ENCODE assay signal across 9 cellular contexts in genomic region chr1:150214099-150214756, GRCh38. TPM values are rescaled to one million over a fixed set of nuclear protein-coding genes. Genes with fewer than 3 reads are reported as not detected.
DNase-seq lines count a peak whose midpoint lies in the region; ATAC-seq and TF ChIP-seq lines count a peak whose summit lies in the region.
"Not testable (repeated sequence)": the region's sequence is repeated elsewhere in the genome, so short reads cannot be mapped to it uniquely, and the experiment has no call there.
"Had no signal": no experiment of that assay in that cellular context is flagged by ENCODE, and none has a peak within 500 bp of the region (broad histone marks: within the 10 kb centered on the region; RNA-seq: fewer than 3 reads in every experiment).

No MANE protein-coding gene starts in this region.

- not testable (repeated sequence) for H3K79me2 ChIP-seq in OCI-LY1 (ENCODE audit: insufficient read depth, low read length)

- H3K36me3 Mint-ChIP-seq in activated T-cell treated with anti-CD3 and anti-CD28 coated beads, Interleukin-2, amount 50 U/mL, for 4 hours (ENCODE audit: insufficient read depth); mesothelial cell of epicardium: not testable (repeated sequence)
- peaks cover 11% of the 10 kb centered on the region for H3K36me3 Mint-ChIP-seq in central memory CD8-positive, alpha-beta T cell (ENCODE audit: insufficient read depth)

- not testable (repeated sequence) for H3F3A ChIP-seq in OCI-LY1 (ENCODE audit: insufficient read depth, low read length)

- peak overlapping the region; percentile 95 for H3K27ac Mint-ChIP-seq in central memory CD8-positive, alpha-beta T cell (ENCODE audit: low read depth)
- H3K27ac Mint-ChIP-seq in mesothelial cell of epicardium = peak overlapping the region; percentile 93

- H2AFZ ChIP-seq in OCI-LY1 (ENCODE audit: low read length) = not testable (repeated sequence)

- not testable (repeated sequence) for DNase-seq in activated T-cell treated with anti-CD3 and anti-CD28 coated beads, Interleukin-2, amount 50 U/mL, for 4 hours; central memory CD8-positive, alpha-beta T cell (ENCODE audit: low spot score in 2 of 2); mesothelial cell of epicardium (ENCODE audit: low spot score in 2 of 2, unreplicated experiment in 2 of 2); sciatic nerve (ENCODE audit: low spot score); upper lobe of right lung
- peak in 1 of 2 donors; percentile 10 for DNase-seq in cardiac muscle cell (ENCODE audit: low read depth in 1 of 2, low spot score in 1 of 2)

- not testable (repeated sequence) for H3K9me3 ChIP-seq in OCI-LY1 (ENCODE audit: low read length); cardiac muscle cell (ENCODE audit: low read depth); upper lobe of right lung

- peaks cover 18% of the 10 kb centered on the region for H3K4me1 Mint-ChIP-seq in activated T-cell treated with anti-CD3 and anti-CD28 coated beads, Interleukin-2, amount 50 U/mL, for 4 hours (ENCODE audit: low read depth)
- H3K4me1 Mint-ChIP-seq in central memory CD8-positive, alpha-beta T cell = not testable (repeated sequence)
- H3K4me1 Mint-ChIP-seq in mesothelial cell of epicardium = peaks cover 11% of the 10 kb centered on the region

- intact Hi-C loops in sciatic nerve (cut with DNase I); upper lobe of right lung (cut with DNase I): not testable (repeated sequence)

- not testable (repeated sequence) for H3K9me2 ChIP-seq in OCI-LY1 (ENCODE audit: low read depth, low read length)

- H3K27me3 Mint-ChIP-seq in activated T-cell treated with anti-CD3 and anti-CD28 coated beads, Interleukin-2, amount 50 U/mL, for 4 hours (ENCODE audit: low read depth); central memory CD8-positive, alpha-beta T cell; mesothelial cell of epicardium (ENCODE audit: low read depth): not testable (repeated sequence)

- not testable (repeated sequence) for H3K27me3 ChIP-seq in OCI-LY1 (ENCODE audit: insufficient read depth, low read length); cardiac muscle cell; upper lobe of right lung

- H3K36me3 ChIP-seq in OCI-LY1 (ENCODE audit: insufficient read depth, low read length); cardiac muscle cell; upper lobe of right lung: not testable (repeated sequence)

- H3K9me3 Mint-ChIP-seq in activated T-cell treated with anti-CD3 and anti-CD28 coated beads, Interleukin-2, amount 50 U/mL, for 4 hours; central memory CD8-positive, alpha-beta T cell; mesothelial cell of epicardium: not testable (repeated sequence)

- H3K4me3 ChIP-seq in GM08714 (ENCODE audit: low read length) = peak overlapping the region; percentile 53
- H3K4me3 ChIP-seq in OCI-LY1 (ENCODE audit: low read depth, low read length, poor library complexity, severe bottlenecking) = peak overlapping the region; percentile 52
- H3K4me3 ChIP-seq in cardiac muscle cell = peak overlapping the region; percentile 25
- peak overlapping the region; percentile 52 for H3K4me3 ChIP-seq in upper lobe of right lung

- peak overlapping the region; percentile 52 for H3K9ac ChIP-seq in OCI-LY1 (ENCODE audit: low read length)

- H3K27ac ChIP-seq in OCI-LY1 (ENCODE audit: low read depth, low read length, poor library complexity, severe bottlenecking) (peak overlapping the region; percentile 42), cardiac muscle cell (peak overlapping the region; percentile 82), upper lobe of right lung (peak overlapping the region; percentile 87)

- peaks cover 13% of the 10 kb centered on the region for H3K4me1 ChIP-seq in OCI-LY1 (ENCODE audit: insufficient read depth, low read length, severe bottlenecking)
- H3K4me1 ChIP-seq in cardiac muscle cell (ENCODE audit: low read depth); upper lobe of right lung: not testable (repeated sequence)

- peak overlapping the region; percentile 59 for H3K4me2 ChIP-seq in OCI-LY1 (ENCODE audit: low read length)

- TF ChIP-seq CTCF in OCI-LY1 (IDR thresholded peaks at IDR 0.05; ENCODE audit: low read length); cardiac muscle cell (IDR thresholded peaks at IDR 0.05; ENCODE audit: low read depth, low read length); mesothelial cell of epicardium (IDR thresholded peaks at IDR 0.05; ENCODE audit: unreplicated experiment): not testable (repeated sequence)
- TF ChIP-seq CTCF in upper lobe of right lung (IDR thresholded peaks at IDR 0.05) = peak; percentile 1

- not testable (repeated sequence) for H4K20me1 ChIP-seq in OCI-LY1 (ENCODE audit: insufficient read depth, low read length)

- not testable (repeated sequence) for ATAC-seq in activated T-cell treated with anti-CD3 and anti-CD28 coated beads, Interleukin-2, amount 50 U/mL, for 4 hours; central memory CD8-positive, alpha-beta T cell (replicated peaks; ENCODE audit: extremely low read depth, poor library complexity, severe bottlenecking); upper lobe of right lung
- ATAC-seq in sciatic nerve = peak; percentile 6

- H3K4me3 Mint-ChIP-seq in activated T-cell treated with anti-CD3 and anti-CD28 coated beads, Interleukin-2, amount 50 U/mL, for 4 hours = peak overlapping the region; percentile 90
- H3K4me3 Mint-ChIP-seq in central memory CD8-positive, alpha-beta T cell = peak overlapping the region; percentile 75
- H3K4me3 Mint-ChIP-seq in mesothelial cell of epicardium = peak overlapping the region; percentile 77

RNA-seq across cellular contexts. Expression of gene ANP32E, which starts 21.7 kb away (rescaled TPM):
- total RNA-seq in activated T-cell treated with anti-CD3 and anti-CD28 coated beads, Interleukin-2, amount 50 U/mL, for 4 hours = 100 to 1,000 TPM in 2 of 3 donors, 10 to 100 TPM in 1; 99.9 to 112 (median 101) TPM
- 21.9 and 38.5 TPM in 2 replicates for total RNA-seq in cardiac muscle cell
- 36.8 and 60.9 TPM in 2 replicates for polyA plus RNA-seq in cardiac muscle cell
- 50.2 to 56.6 TPM (median 56.2 TPM) in 3 replicates for total RNA-seq in mesothelial cell of epicardium
- total RNA-seq in sciatic nerve = 40.6 TPM
- total RNA-seq in upper lobe of right lung = 29.6 TPM

RNA-seq across cellular contexts. Expression of gene CA14, which starts 43.3 kb away (rescaled TPM):
- total RNA-seq in activated T-cell treated with anti-CD3 and anti-CD28 coated beads, Interleukin-2, amount 50 U/mL, for 4 hours = not detected
- total RNA-seq in cardiac muscle cell (34.8 and 46.1 TPM in 2 replicates), mesothelial cell of epicardium (3.8 to 5.0 TPM (median 3.8 TPM) in 3 replicates), sciatic nerve (0.71 TPM), upper lobe of right lung (0.55 TPM)
- polyA plus RNA-seq in cardiac muscle cell = 68.2 and 133 TPM in 2 replicates
- total RNA-seq: mesenteric fat pad had no signal

RNA-seq across cellular contexts. Expression of gene APH1A, which starts 54.6 kb away (rescaled TPM):
- total RNA-seq in activated T-cell treated with anti-CD3 and anti-CD28 coated beads, Interleukin-2, amount 50 U/mL, for 4 hours = 100 to 1,000 TPM; 121 to 124 (median 123) TPM
- 74.1 and 78.6 TPM in 2 replicates for total RNA-seq in cardiac muscle cell
- polyA plus RNA-seq in cardiac muscle cell = 29.5 and 35.5 TPM in 2 replicates
- total RNA-seq in mesothelial cell of epicardium = 138 to 145 TPM (median 143 TPM) in 3 replicates
- 87.4 TPM for total RNA-seq in sciatic nerve
- total RNA-seq in upper lobe of right lung = 135 TPM

RNA-seq across cellular contexts. Expression of gene C1orf54, which starts 58.4 kb away (rescaled TPM):
- under 1 TPM; 0.38 to 0.58 (median 0.40) TPM for total RNA-seq in activated T-cell treated with anti-CD3 and anti-CD28 coated beads, Interleukin-2, amount 50 U/mL, for 4 hours
- 9.2 and 11.1 TPM in 2 replicates for total RNA-seq in cardiac muscle cell
- 35.6 and 37.2 TPM in 2 replicates for polyA plus RNA-seq in cardiac muscle cell
- total RNA-seq in mesothelial cell of epicardium = 17.7 to 19.9 TPM (median 19.0 TPM) in 3 replicates
- total RNA-seq in sciatic nerve = 9.2 TPM
- total RNA-seq in upper lobe of right lung = 15.4 TPM
